Comparison of ENCODE assay signal across 1 cellular context in the genomic region with DNA sequence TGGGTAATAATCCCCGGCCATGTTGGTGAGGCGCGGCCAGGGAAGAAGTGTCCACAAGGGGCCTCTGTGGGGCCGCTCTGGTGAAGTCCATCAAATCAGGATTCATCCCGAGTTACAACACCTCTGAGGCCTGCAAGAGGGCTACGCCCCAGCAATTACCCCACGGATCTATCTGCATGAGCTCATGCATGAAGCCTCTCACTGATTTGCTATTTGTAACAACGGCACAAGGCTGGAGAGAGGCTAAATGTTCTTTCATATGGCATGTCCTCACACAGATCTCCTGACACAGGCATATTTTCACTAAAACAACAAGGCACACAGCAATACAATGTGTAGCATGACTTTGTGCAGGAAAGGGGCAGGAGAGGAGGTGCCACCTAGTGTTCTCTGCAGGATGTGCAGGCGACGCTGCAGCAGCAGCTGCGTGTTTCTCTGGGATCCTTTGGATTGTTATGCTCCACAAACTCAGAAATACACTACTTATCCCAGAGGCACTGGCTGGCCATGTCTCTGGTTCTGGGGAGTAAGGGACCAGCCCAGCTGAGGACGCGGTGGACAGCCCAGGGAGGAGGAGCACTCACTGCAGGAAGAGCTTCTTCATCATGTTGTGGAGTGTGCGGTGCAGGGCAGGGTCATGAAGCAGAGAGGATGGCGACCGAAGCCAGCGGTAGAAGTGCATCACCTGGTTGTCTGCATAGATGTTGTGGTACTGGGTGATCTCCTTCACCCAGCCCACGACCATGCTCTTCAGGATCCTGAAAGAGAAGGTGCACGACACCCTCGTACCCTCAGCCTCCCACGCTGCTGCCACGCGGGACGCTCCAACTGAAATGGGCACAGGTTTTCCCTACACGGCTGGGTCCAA.
TF ChIP-seq lines count a peak whose summit lies in the region.

No MANE protein-coding gene starts in this region.

TF ChIP-seq in GM12878, 131 proteins besides CTCF, POLR2A, EP300 and RAD21:
- TF ChIP-seq NR2C2 (IDR thresholded peaks at IDR 0.05; ENCODE audit: borderline replicate concordance, control insufficient read depth, insufficient read length, low read depth) (no peak), SMC3 (IDR thresholded peaks at IDR 0.05; ENCODE audit: borderline replicate concordance, low read length) (peak; percentile 20; the same call in 1 of the 2 replicates), MTA2 (IDR thresholded peaks at IDR 0.05; ENCODE audit: low read depth) (no peak), TARDBP (IDR thresholded peaks at IDR 0.05; ENCODE audit: borderline replicate concordance) (no peak)
